16 cellular contexts compared by ENCODE assay signal in the genomic region with DNA sequence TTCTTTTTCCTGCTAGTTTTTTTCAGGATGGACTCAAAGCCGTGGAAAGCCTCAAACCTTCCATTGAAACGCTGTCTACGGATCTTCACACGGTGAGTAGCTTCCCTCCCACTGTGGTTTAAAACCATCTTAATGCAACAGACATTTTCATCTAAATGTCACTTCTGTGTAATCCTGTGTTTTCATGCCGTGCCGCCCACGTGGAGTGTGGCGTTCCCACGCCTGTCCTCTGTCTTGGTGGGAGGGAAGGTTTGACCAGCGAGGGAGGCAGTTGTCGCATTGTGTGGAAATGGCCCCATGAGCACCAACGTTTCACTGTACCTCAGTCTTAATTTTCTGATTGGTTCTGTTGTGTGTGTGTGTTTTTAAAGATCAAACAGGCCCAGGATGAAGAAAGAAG.
A peak's percentile ranks its signal among the peaks of the same experiment; 100 is the strongest.
DNase-seq lines count a peak whose midpoint lies in the region; ATAC-seq, FAIRE-seq and TF ChIP-seq lines count a peak whose summit lies in the region.
"Had no signal": no experiment of that assay in that cellular context is flagged by ENCODE, and none has a peak within 500 bp of the region (broad histone marks: within the 10 kb centered on the region; RNA-seq: fewer than 3 reads in every experiment).

No MANE protein-coding gene starts in this region.

- H3K36me3 Mint-ChIP-seq in WTC11 (no peaks in the 10 kb centered on the region), progenitor cell of endocrine pancreas (ENCODE audit: insufficient read depth) (peaks cover 26% of the 10 kb centered on the region)
- H3K36me3 Mint-ChIP-seq: CD4-positive, alpha-beta memory T cell had no signal

- peak overlapping the region; percentile 28; the same call in 1 of the 2 replicates for H3K27ac Mint-ChIP-seq in WTC11
- no peak overlapping the region for H3K27ac Mint-ChIP-seq in progenitor cell of endocrine pancreas
- H3K27ac Mint-ChIP-seq: H9 had no signal

- H2AFZ ChIP-seq in hepatocyte: no peak overlapping the region

- no peak overlapping the region for H3K4me3 Mint-ChIP-seq in WTC11
- no peak overlapping the region for H3K4me3 Mint-ChIP-seq in progenitor cell of endocrine pancreas (ENCODE audit: low read depth)
- H3K4me3 Mint-ChIP-seq: CD4-positive, alpha-beta memory T cell; H9 had no signal

- DNase-seq in CD1c-positive myeloid dendritic cell (ENCODE audit: extremely low spot score) (peak; percentile 50), WTC11 (ENCODE audit: low spot score) (no peak), hepatocyte (ENCODE audit: low spot score) (no peak), small intestine (no peak), GM03348 (ENCODE audit: low spot score) (no peak), COLO829 (ENCODE audit: low spot score) (no peak), NCI-H2196 treated with DMSO at 0.1 percent for 48 hours (lab: John Stamatoyannopoulos, UW; ENCODE audit: unreplicated experiment) (no peak), progenitor cell of endocrine pancreas (ENCODE audit: low spot score, unreplicated experiment) (no peak)
- DNase-seq: CD4-positive, alpha-beta memory T cell; DMS79; H9; KBM-7; NCI-H1436 treated with DMSO at 0.1 percent for 48 hours; NCI-H2081; NCI-H2227 treated with DMSO at 0.1 percent for 48 hours had no signal

- POLR2A ChIA-PET in WTC11 (lab: Charles Lee): interaction anchor here (0.9 kb wide), 1 partner anchor 9 kb away, joined by 3 read pairs; no protein-coding TSS in a partner anchor

- H4K20me1 ChIP-seq in hepatocyte (ENCODE audit: insufficient read depth, poor library complexity, severe bottlenecking): no peaks in the 10 kb centered on the region

- H3K9me3 ChIP-seq in hepatocyte (ENCODE audit: low read depth): no peaks in the 10 kb centered on the region
- no peaks in the 10 kb centered on the region for H3K9me3 ChIP-seq in small intestine (ENCODE audit: control insufficient read depth, low read depth)

- H3K36me3 ChIP-seq in hepatocyte (replicated peaks; ENCODE audit: insufficient read depth, low read depth): no peaks in the 10 kb centered on the region
- peaks cover 0 to 3% of the 10 kb centered on the region in 2 donors for H3K36me3 ChIP-seq in small intestine (ENCODE audit: control insufficient read depth in 2 of 2, insufficient read depth in 2 of 2, low read length in 2 of 2)

- CTCF ChIA-PET in WTC11 (lab: Charles Lee): interaction anchor here (1.0 kb wide), 1 partner anchor 195 kb away, joined by 3 read pairs; no protein-coding TSS in a partner anchor

- no peak for FAIRE-seq in small intestine (lab: Jason Lieb, UNC)
- FAIRE-seq: D721Med had no signal

- no peaks in the 10 kb centered on the region for H3K79me2 ChIP-seq in hepatocyte

- H3K9me2 ChIP-seq in hepatocyte (replicated peaks; ENCODE audit: insufficient read depth): no peaks in the 10 kb centered on the region

- WGBS in hepatocyte (ENCODE audit: low lambda C conversion rate, missing lambda C conversion rate): 93% methylated on average over 12 of the region's 12 CpGs
- 85 to 91% (median 86%) methylated on average over 12 of the region's 12 CpGs for WGBS in small intestine, 3 donors

- H3K27me3 Mint-ChIP-seq in WTC11 (ENCODE audit: low read depth): no peaks in the 10 kb centered on the region
- H3K27me3 Mint-ChIP-seq in progenitor cell of endocrine pancreas: no peaks in the 10 kb centered on the region

- H3K27me3 ChIP-seq in hepatocyte: no peaks in the 10 kb centered on the region
- no peaks in the 10 kb centered on the region for H3K27me3 ChIP-seq in small intestine (ENCODE audit: control insufficient read depth in 2 of 2, insufficient read depth in 2 of 2, low read length in 2 of 2)

- H3K4me1 Mint-ChIP-seq in WTC11 (no peaks in the 10 kb centered on the region), progenitor cell of endocrine pancreas (ENCODE audit: low read depth) (peaks cover 39% of the 10 kb centered on the region)

- no peak for TF ChIP-seq CTCF in WTC11 (IDR thresholded peaks at IDR 0.05)
- TF ChIP-seq CTCF in hepatocyte (IDR thresholded peaks at IDR 0.05; ENCODE audit: poor library complexity): no peak
- no peak for TF ChIP-seq CTCF in progenitor cell of endocrine pancreas (IDR thresholded peaks at IDR 0.05; ENCODE audit: unreplicated experiment)

- H3K27ac ChIP-seq in hepatocyte (peak overlapping the region; percentile 80), small intestine (ENCODE audit: low read depth in 1 of 2, low read length in 1 of 2) (peak overlapping the region; percentile 36 to 66)

- H3K4me2 ChIP-seq in hepatocyte: no peak overlapping the region

- ATAC-seq in WTC11: no peak

- H3K9me3 Mint-ChIP-seq in WTC11 (no peaks in the 10 kb centered on the region), progenitor cell of endocrine pancreas (ENCODE audit: low read depth) (no peaks in the 10 kb centered on the region)
- H3K9me3 Mint-ChIP-seq: CD4-positive, alpha-beta memory T cell; H9 had no signal

- peaks cover 38% of the 10 kb centered on the region for H3K4me1 ChIP-seq in hepatocyte (ENCODE audit: insufficient read depth)
- H3K4me1 ChIP-seq in small intestine (ENCODE audit: control insufficient read depth in 2 of 2, insufficient read depth in 1 of 2, low read depth in 1 of 2, low read length in 1 of 2): peaks cover 0 to 9% of the 10 kb centered on the region in 2 donors

- H3K4me3 ChIP-seq in hepatocyte: no peak overlapping the region
- H3K4me3 ChIP-seq in small intestine (ENCODE audit: low read depth in 1 of 2, low read length in 2 of 2): no peak overlapping the region

TF ChIP-seq in WTC11, 78 proteins besides CTCF, POLR2A, EP300 and RAD21:
- TF ChIP-seq KAT7 (CRISPR knock-in tag; IDR thresholded peaks at IDR 0.05; ENCODE audit: borderline replicate concordance) (no peak), ZBTB21 (CRISPR knock-in tag; IDR thresholded peaks at IDR 0.05; ENCODE audit: borderline replicate concordance) (no peak), CREB1 (CRISPR knock-in tag; IDR thresholded peaks at IDR 0.05) (no peak), NR2C2 (CRISPR knock-in tag; IDR thresholded peaks at IDR 0.05) (no peak), NR1H2 (CRISPR knock-in tag; IDR thresholded peaks at IDR 0.05) (no peak)
- TF ChIP-seq, protein P1, sequence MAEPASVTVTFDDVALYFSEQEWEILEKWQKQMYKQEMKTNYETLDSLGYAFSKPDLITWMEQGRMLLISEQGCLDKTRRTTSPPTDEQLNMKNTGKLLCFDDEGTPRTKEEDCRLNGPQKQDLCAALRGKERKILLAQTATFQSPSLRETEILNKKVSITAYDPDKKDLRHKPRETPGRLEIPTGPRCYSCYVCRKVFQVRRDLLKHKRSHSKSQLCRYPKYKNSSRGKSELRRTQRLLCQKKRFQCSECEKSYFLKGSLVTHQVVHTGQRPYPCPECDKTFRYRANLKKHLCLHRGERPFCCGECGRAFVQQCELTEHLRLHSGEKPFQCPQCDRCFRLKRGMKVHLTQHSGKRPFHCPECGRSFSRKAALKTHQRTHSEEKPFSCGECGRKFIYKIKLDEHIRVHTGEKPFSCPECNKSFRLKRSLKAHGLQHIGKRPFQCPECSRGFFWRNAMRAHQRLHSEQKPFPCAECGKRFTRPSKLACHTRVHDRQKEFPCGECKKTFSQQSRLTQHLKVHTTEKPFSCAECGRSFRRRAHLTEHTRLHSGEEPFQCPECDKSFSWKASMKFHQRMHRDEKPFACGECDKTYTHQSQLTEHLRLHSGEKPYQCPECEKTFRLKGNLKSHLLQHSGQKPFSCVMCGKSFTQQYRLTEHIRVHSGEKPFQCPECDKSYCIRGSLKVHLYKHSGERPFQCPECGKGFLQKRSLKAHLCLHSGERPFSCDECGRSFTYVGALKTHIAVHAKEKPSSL (CRISPR knock-in tag; conservative IDR thresholded peaks at IDR 0.05): no peak
- TF ChIP-seq, protein P2, sequence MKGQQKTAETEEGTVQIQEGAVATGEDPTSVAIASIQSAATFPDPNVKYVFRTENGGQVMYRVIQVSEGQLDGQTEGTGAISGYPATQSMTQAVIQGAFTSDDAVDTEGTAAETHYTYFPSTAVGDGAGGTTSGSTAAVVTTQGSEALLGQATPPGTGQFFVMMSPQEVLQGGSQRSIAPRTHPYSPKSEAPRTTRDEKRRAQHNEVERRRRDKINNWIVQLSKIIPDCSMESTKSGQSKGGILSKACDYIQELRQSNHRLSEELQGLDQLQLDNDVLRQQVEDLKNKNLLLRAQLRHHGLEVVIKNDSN (CRISPR knock-in tag; IDR thresholded peaks at IDR 0.05): no peak
